1 cellular context compared by ENCODE assay signal in genomic region chr4:25441519-25442117, GRCh38.
TF ChIP-seq lines count a peak whose summit lies in the region.

No MANE protein-coding gene starts in this region.

TF ChIP-seq in HEK293, 187 proteins besides CTCF, POLR2A, EP300 and RAD21 (continued from another document):
- TF ChIP-seq, protein P1, sequence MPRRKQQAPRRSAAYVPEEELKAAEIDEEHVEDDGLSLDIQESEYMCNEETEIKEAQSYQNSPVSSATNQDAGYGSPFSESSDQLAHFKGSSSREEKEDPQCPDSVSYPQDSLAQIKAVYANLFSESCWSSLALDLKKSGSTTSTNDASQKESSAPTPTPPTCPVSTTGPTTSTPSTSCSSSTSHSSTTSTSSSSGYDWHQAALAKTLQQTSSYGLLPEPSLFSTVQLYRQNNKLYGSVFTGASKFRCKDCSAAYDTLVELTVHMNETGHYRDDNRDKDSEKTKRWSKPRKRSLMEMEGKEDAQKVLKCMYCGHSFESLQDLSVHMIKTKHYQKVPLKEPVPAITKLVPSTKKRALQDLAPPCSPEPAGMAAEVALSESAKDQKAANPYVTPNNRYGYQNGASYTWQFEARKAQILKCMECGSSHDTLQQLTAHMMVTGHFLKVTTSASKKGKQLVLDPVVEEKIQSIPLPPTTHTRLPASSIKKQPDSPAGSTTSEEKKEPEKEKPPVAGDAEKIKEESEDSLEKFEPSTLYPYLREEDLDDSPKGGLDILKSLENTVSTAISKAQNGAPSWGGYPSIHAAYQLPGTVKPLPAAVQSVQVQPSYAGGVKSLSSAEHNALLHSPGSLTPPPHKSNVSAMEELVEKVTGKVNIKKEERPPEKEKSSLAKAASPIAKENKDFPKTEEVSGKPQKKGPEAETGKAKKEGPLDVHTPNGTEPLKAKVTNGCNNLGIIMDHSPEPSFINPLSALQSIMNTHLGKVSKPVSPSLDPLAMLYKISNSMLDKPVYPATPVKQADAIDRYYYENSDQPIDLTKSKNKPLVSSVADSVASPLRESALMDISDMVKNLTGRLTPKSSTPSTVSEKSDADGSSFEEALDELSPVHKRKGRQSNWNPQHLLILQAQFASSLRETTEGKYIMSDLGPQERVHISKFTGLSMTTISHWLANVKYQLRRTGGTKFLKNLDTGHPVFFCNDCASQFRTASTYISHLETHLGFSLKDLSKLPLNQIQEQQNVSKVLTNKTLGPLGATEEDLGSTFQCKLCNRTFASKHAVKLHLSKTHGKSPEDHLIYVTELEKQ (tag by site-specific recombination; IDR thresholded peaks at IDR 0.05; ENCODE audit: borderline replicate concordance): no peak
- TF ChIP-seq ZNF248 (tag by site-specific recombination; IDR thresholded peaks at IDR 0.05): no peak
- peak; percentile 45; the same call in 1 of the 2 replicates for TF ChIP-seq ZNF449 (tag by site-specific recombination; IDR thresholded peaks at IDR 0.05)
- TF ChIP-seq ZFP37 (tag by site-specific recombination; IDR thresholded peaks at IDR 0.05): no peak
- no peak for TF ChIP-seq ZNF707 (tag by site-specific recombination; IDR thresholded peaks at IDR 0.05)
- TF ChIP-seq ZNF335 (tag by site-specific recombination; conservative IDR thresholded peaks at IDR 0.05): no peak
- TF ChIP-seq ZNF654 (tag by site-specific recombination; IDR thresholded peaks at IDR 0.05; ENCODE audit: low read depth): peak; percentile 88
- TF ChIP-seq, protein P2, sequence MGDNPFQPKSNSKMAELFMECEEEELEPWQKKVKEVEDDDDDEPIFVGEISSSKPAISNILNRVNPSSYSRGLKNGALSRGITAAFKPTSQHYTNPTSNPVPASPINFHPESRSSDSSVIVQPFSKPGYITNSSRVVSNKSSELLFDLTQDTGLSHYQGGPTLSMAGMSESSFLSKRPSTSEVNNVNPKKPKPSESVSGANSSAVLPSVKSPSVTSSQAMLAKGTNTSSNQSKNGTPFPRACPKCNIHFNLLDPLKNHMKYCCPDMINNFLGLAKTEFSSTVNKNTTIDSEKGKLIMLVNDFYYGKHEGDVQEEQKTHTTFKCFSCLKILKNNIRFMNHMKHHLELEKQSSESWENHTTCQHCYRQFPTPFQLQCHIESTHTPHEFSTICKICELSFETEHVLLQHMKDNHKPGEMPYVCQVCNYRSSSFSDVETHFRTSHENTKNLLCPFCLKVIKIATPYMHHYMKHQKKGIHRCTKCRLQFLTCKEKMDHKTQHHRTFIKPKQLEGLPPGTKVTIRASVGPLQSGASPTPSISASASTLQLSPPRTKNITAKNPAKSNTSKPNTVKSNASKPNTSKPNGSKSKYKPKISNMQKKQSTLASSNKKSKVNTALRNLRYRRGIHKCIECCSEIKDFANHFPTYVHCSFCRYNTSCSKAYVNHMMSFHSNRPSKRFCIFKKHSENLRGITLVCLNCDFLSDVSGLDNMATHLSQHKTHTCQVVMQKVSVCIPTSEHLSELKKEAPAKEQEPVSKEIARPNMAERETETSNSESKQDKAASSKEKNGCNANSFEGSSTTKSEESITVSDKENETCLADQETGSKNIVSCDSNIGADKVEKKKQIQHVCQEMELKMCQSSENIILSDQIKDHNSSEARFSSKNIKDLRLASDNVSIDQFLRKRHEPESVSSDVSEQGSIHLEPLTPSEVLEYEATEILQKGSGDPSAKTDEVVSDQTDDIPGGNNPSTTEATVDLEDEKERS (tag by site-specific recombination; IDR thresholded peaks at IDR 0.05): no peak
- no peak for TF ChIP-seq EGR2 (tag by site-specific recombination; IDR thresholded peaks at IDR 0.05; ENCODE audit: low read depth)
- no peak for TF ChIP-seq MEIS1 (CRISPR knock-in tag; IDR thresholded peaks at IDR 0.05; ENCODE audit: borderline replicate concordance)
